In genomic region chr7:77536413-77537135, GRCh38 we compare ENCODE assay signal across 8 cellular contexts. TPM values are rescaled to one million over a fixed set of nuclear protein-coding genes. Genes with fewer than 3 reads are reported as not detected.
DNase-seq lines count a peak whose midpoint lies in the region; ATAC-seq and FAIRE-seq lines count a peak whose summit lies in the region.

No MANE protein-coding gene starts in this region.

- no peaks in the 10 kb centered on the region for H3K79me1 ChIP-seq in mesendoderm (ENCODE audit: low read length)

- peak overlapping the region; percentile 93 for H3K4me3 Mint-ChIP-seq in effector memory CD8-positive, alpha-beta T cell

- H3K27ac ChIP-seq in mesendoderm (ENCODE audit: low read depth, low read length) = peak overlapping the region; percentile 79

- H3K27me3 Mint-ChIP-seq in effector memory CD8-positive, alpha-beta T cell = no peaks in the 10 kb centered on the region

- no peak overlapping the region for H2BK5ac ChIP-seq in mesendoderm (ENCODE audit: low read length)

- DNase-seq in Caki2 (ENCODE audit: low read depth) = peak; percentile 89
- peak; percentile 94 for DNase-seq in HTR-8/SVneo (ENCODE audit: insufficient read length, low spot score)
- peak; percentile 100 for DNase-seq in NOMO-1 (lab: John Stamatoyannopoulos, UW; ENCODE audit: unreplicated experiment in 2 of 2)
- peak; percentile 85 to 97 (median 86) for DNase-seq in activated CD8-positive, alpha-beta memory T cell treated with anti-CD3 and anti-CD28 coated beads for 48 hours (ENCODE audit: low read depth in 2 of 3, low spot score in 2 of 3)
- peak; percentile 89 to 93 (median 90) for DNase-seq in effector memory CD8-positive, alpha-beta T cell
- peak; percentile 99 for DNase-seq in mesendoderm
- peak; percentile 97 for DNase-seq in stimulated activated CD8-positive, alpha-beta memory T cell treated with anti-CD3 and anti-CD28 coated beads, Interleukin-12 subunit alpha, Interleukin-12 subunit beta, amount 100 ng/mL, for 24 hours (ENCODE audit: extremely low read depth)

- H3K56ac ChIP-seq in mesendoderm (ENCODE audit: low read length) = peak overlapping the region; percentile 79

- H3K4me3 ChIP-seq in mesendoderm (ENCODE audit: low read length) = peak overlapping the region; percentile 32

- no peak overlapping the region for H2AK5ac ChIP-seq in mesendoderm (ENCODE audit: low read length)

- peak overlapping the region; percentile 82 to 85 for H3K27ac Mint-ChIP-seq in effector memory CD8-positive, alpha-beta T cell

- no peaks in the 10 kb centered on the region for H3K27me3 ChIP-seq in mesendoderm (ENCODE audit: insufficient read depth, low read length, poor library complexity)

- H3K4me1 Mint-ChIP-seq in effector memory CD8-positive, alpha-beta T cell (ENCODE audit: low read depth in 2 of 2) = peaks cover 20 to 28% of the 10 kb centered on the region in 2 donors

- no peaks in the 10 kb centered on the region for H3K36me3 ChIP-seq in mesendoderm (ENCODE audit: control insufficient read depth, insufficient read depth, low read length)

- in situ Hi-C loops in Caki2 (cut with HindIII; ENCODE audit: low pct_unique_long_range_greater_than_20kb, low sequenced_read_pairs) = no loop called here

- peak overlapping the region; percentile 100 for H3K18ac ChIP-seq in mesendoderm (ENCODE audit: low read length)

- ATAC-seq in GM21390 (IDR thresholded peaks at IDR 0.05; ENCODE audit: unreplicated experiment) = peak; percentile 92
- ATAC-seq in effector memory CD8-positive, alpha-beta T cell (replicated peaks) = peak; percentile 87

- H4K5ac ChIP-seq in mesendoderm (ENCODE audit: low read length) = no peak overlapping the region

- H2BK120ac ChIP-seq in mesendoderm (ENCODE audit: low read depth, low read length) = no peak overlapping the region

- no peak overlapping the region for H3K23ac ChIP-seq in mesendoderm (ENCODE audit: low read length)

- peak; percentile 23 for FAIRE-seq in HTR-8/SVneo (lab: Jason Lieb, UNC)

- H3K4me2 ChIP-seq in mesendoderm (ENCODE audit: low read length) = peak overlapping the region; percentile 95

- no peak overlapping the region for H2BK15ac ChIP-seq in mesendoderm (replicated peaks; ENCODE audit: low read depth)

- H3K4me1 ChIP-seq in mesendoderm (ENCODE audit: control insufficient read depth, low read depth, low read length) = peaks cover under 1% of the 10 kb centered on the region

- WGBS in mesendoderm (ENCODE audit: extremely low coverage, insufficient coverage, low lambda C conversion rate) = no CpG with 5 or more reads among the region's 58 CpGs

- peak overlapping the region; percentile 65 for H3K9ac ChIP-seq in mesendoderm (ENCODE audit: low read length)

- H3K36me3 Mint-ChIP-seq in effector memory CD8-positive, alpha-beta T cell (ENCODE audit: insufficient read depth) = peaks cover 8% of the 10 kb centered on the region

- no peaks in the 10 kb centered on the region for H3K9me3 Mint-ChIP-seq in effector memory CD8-positive, alpha-beta T cell

- H3K4ac ChIP-seq in mesendoderm (ENCODE audit: low read depth, low read length) = peak overlapping the region; percentile 94

- H4K8ac ChIP-seq in mesendoderm (ENCODE audit: low read depth, low read length) = no peak overlapping the region

- H3K79me2 ChIP-seq in mesendoderm (ENCODE audit: control insufficient read depth, insufficient read depth, low read length) = peaks cover 31% of the 10 kb centered on the region

RNA-seq across cellular contexts. Expression of gene PTPN12, which starts 0.5 kb away (rescaled TPM):
- 19.0 and 22.5 TPM in 2 replicates for total RNA-seq in Caki2 (2014; rRNA removed; shearing (Covaris generic); ENCODE audit: low replicate concordance)
- polyA plus RNA-seq in mesendoderm (2013, experiment 1 of 2) = 100.0 TPM
- polyA plus RNA-seq in mesendoderm (2013, experiment 2 of 2) = 96.0 TPM

Comparison
In these comparisons a context has a peak if more than half of its experiments do, and no peak if none do; other contexts are left out.
1. Peak in every context shown above with its lines: DNase-seq, ATAC-seq, H3K4me3 ChIP-seq and H3K27ac ChIP-seq.